In genomic region chr15:55909036-55909811, GRCh38 we compare ENCODE assay signal across 20 cellular contexts.
DNase-seq lines count a peak whose midpoint lies in the region; ATAC-seq, FAIRE-seq and TF ChIP-seq lines count a peak whose summit lies in the region.
"Had no signal": no experiment of that assay in that cellular context is flagged by ENCODE, and none has a peak within 500 bp of the region (broad histone marks: within the 10 kb centered on the region; RNA-seq: fewer than 3 reads in every experiment).

No MANE protein-coding gene starts in this region.

- H3K9me3 ChIP-seq in SJCRH30 (replicated peaks) (no peaks in the 10 kb centered on the region; the same call in 1 of the 2 replicates), fibroblast of lung (ENCODE audit: control insufficient read depth, insufficient read depth, low read depth, low read length) (no peaks in the 10 kb centered on the region)
- H3K9me3 ChIP-seq: colonic mucosa, right lobe of liver had no signal

- H3K4me3 Mint-ChIP-seq in activated CD8-positive, alpha-beta T cell treated with anti-CD3 and anti-CD28 coated beads for 36 hours, result no peak overlapping the region
- H3K4me3 Mint-ChIP-seq: activated naive CD8-positive, alpha-beta T cell; CD4-positive, CD25-positive, alpha-beta regulatory T cell; neural crest cell; stimulated activated memory B cell treated with anti-CD40 and anti-IgM and Interleukin-4, amounts not matched to agents 10 μg/mL and 1 μg/mL and 100 μg/mL, for 72 hours had no signal

- TF ChIP-seq POLR2A in H54 (IDR thresholded peaks at IDR 0.05; ENCODE audit: low read depth, low read length), result no peak

- no peak for TF ChIP-seq CTCF in fibroblast of lung (conservative IDR thresholded peaks at IDR 0.05 in 1 of 2, IDR thresholded peaks at IDR 0.05 in 1 of 2; ENCODE audit: low read depth in 1 of 2, low read length in 2 of 2)
- no peak for TF ChIP-seq CTCF in activated CD8-positive, alpha-beta T cell treated with anti-CD3 and anti-CD28 coated beads for 36 hours (IDR thresholded peaks at IDR 0.05)

- H3K4me1 ChIP-seq in SJCRH30 (peaks cover 28% of the 10 kb centered on the region), fibroblast of lung (ENCODE audit: control insufficient read depth, extremely low read depth, insufficient read depth, low read length) (peaks cover 8% of the 10 kb centered on the region)
- H3K4me1 ChIP-seq: colonic mucosa, right lobe of liver had no signal

- no peak for ATAC-seq in activated CD8-positive, alpha-beta T cell treated with anti-CD3 and anti-CD28 coated beads for 36 hours
- ATAC-seq in GM21423 (IDR thresholded peaks at IDR 0.05; ENCODE audit: unreplicated experiment) (no peak), HG02763 (IDR thresholded peaks at IDR 0.05; ENCODE audit: unreplicated experiment) (no peak)
- ATAC-seq: esophagus mucosa; HepG2; right lobe of liver; stimulated activated memory B cell treated with anti-CD40 and anti-IgM and Interleukin-4, amounts not matched to agents 10 μg/mL and 1 μg/mL and 100 μg/mL, for 72 hours had no signal

- no peaks in the 10 kb centered on the region for H3K27me3 Mint-ChIP-seq in activated CD8-positive, alpha-beta T cell treated with anti-CD3 and anti-CD28 coated beads for 36 hours
- H3K27me3 Mint-ChIP-seq: activated naive CD8-positive, alpha-beta T cell; CD4-positive, CD25-positive, alpha-beta regulatory T cell had no signal

- peaks cover 2% of the 10 kb centered on the region; the same call in 1 of the 2 replicates for H3K36me3 ChIP-seq in SJCRH30
- H3K36me3 ChIP-seq in fibroblast of lung (ENCODE audit: control insufficient read depth, insufficient read depth, low read length), result no peaks in the 10 kb centered on the region
- H3K36me3 ChIP-seq: colonic mucosa, right lobe of liver had no signal

- no peaks in the 10 kb centered on the region for H4K20me1 ChIP-seq in fibroblast of lung (ENCODE audit: control insufficient read depth, extremely low read depth, insufficient read depth, low read length)

- H3K4me1 Mint-ChIP-seq in activated CD8-positive, alpha-beta T cell treated with anti-CD3 and anti-CD28 coated beads for 36 hours (ENCODE audit: low read depth), result no peaks in the 10 kb centered on the region
- H3K4me1 Mint-ChIP-seq: CD4-positive, CD25-positive, alpha-beta regulatory T cell; stimulated activated memory B cell treated with anti-CD40 and anti-IgM and Interleukin-4, amounts not matched to agents 10 μg/mL and 1 μg/mL and 100 μg/mL, for 72 hours had no signal

- POLR2A ChIA-PET in activated CD8-positive, alpha-beta T cell treated with anti-CD3 and anti-CD28 coated beads for 36 hours (lab: Charles Lee), result no interaction called here

- no peak overlapping the region for H2AFZ ChIP-seq in fibroblast of lung (ENCODE audit: low read length)

- H3K4me2 ChIP-seq in fibroblast of lung (ENCODE audit: extremely low read depth, insufficient read depth, low read length), result no peak overlapping the region

- intact Hi-C loops in activated CD8-positive, alpha-beta T cell treated with anti-CD3 and anti-CD28 coated beads for 36 hours (cut with micrococcal nuclease), result no loop called here

- no peaks in the 10 kb centered on the region for H3K9me3 Mint-ChIP-seq in activated CD8-positive, alpha-beta T cell treated with anti-CD3 and anti-CD28 coated beads for 36 hours
- H3K9me3 Mint-ChIP-seq: CD4-positive, CD25-positive, alpha-beta regulatory T cell; neural crest cell; stimulated activated memory B cell treated with anti-CD40 and anti-IgM and Interleukin-4, amounts not matched to agents 10 μg/mL and 1 μg/mL and 100 μg/mL, for 72 hours had no signal

- H3K27me3 ChIP-seq in SJCRH30, result no peaks in the 10 kb centered on the region
- no peaks in the 10 kb centered on the region for H3K27me3 ChIP-seq in fibroblast of lung (ENCODE audit: control insufficient read depth, insufficient read depth, low read length)
- H3K27me3 ChIP-seq: colonic mucosa, right lobe of liver had no signal

- no peak overlapping the region for H3K4me3 ChIP-seq in SJCRH30
- H3K4me3 ChIP-seq in fibroblast of lung (replicated peaks in 1 of 4; ENCODE audit: control extremely low read depth in 1 of 4, insufficient read depth in 1 of 4, low read depth in 3 of 4, low read length in 4 of 4), result no peak overlapping the region
- no peak overlapping the region for H3K4me3 ChIP-seq in skeletal muscle cell (ENCODE audit: low read depth, low read length)
- H3K4me3 ChIP-seq: colonic mucosa, right lobe of liver had no signal

- peak; percentile 69 for FAIRE-seq in H54 (lab: Jason Lieb, UNC)
- FAIRE-seq: GM18507, HepG2 had no signal

- no peak overlapping the region for H3K27ac Mint-ChIP-seq in activated CD8-positive, alpha-beta T cell treated with anti-CD3 and anti-CD28 coated beads for 36 hours
- H3K27ac Mint-ChIP-seq: activated naive CD8-positive, alpha-beta T cell; stimulated activated memory B cell treated with anti-CD40 and anti-IgM and Interleukin-4, amounts not matched to agents 10 μg/mL and 1 μg/mL and 100 μg/mL, for 72 hours had no signal

- CTCF ChIA-PET in activated CD8-positive, alpha-beta T cell treated with anti-CD3 and anti-CD28 coated beads for 36 hours (lab: Charles Lee), result no interaction called here

- H3K9ac ChIP-seq in fibroblast of lung (ENCODE audit: insufficient read depth, low read length), result no peak overlapping the region

- DNase-seq in H54 (ENCODE audit: insufficient read length, low spot score) (no peak), SJCRH30 (peak; percentile 37 to 39), fibroblast of lung (ENCODE audit: low read depth in 2 of 2) (peak; percentile 22 to 78), skeletal muscle cell (ENCODE audit: low read depth) (peak; percentile 80)
- DNase-seq in activated CD8-positive, alpha-beta T cell treated with anti-CD3 and anti-CD28 coated beads for 36 hours, result no peak
- no peak for DNase-seq in activated CD4-positive, alpha-beta T cell treated with anti-CD3 and anti-CD28 coated beads for 4 hours
- DNase-seq: activated CD4-positive, alpha-beta T cell treated with anti-CD3 and anti-CD28 coated beads for 1 hour; CD4-positive, CD25-positive, alpha-beta regulatory T cell; colonic mucosa; GDM1; NCI-H1092 treated with DMSO at 0.1 percent for 48 hours; right lobe of liver had no signal

- H3K27ac ChIP-seq in SJCRH30 (peak overlapping the region; percentile 34), fibroblast of lung (ENCODE audit: insufficient read depth, low read length) (peak overlapping the region; percentile 41)
- H3K27ac ChIP-seq: colonic mucosa, right lobe of liver had no signal

- no peaks in the 10 kb centered on the region for H3K36me3 Mint-ChIP-seq in activated CD8-positive, alpha-beta T cell treated with anti-CD3 and anti-CD28 coated beads for 36 hours (ENCODE audit: low read depth)
- H3K36me3 Mint-ChIP-seq: CD4-positive, CD25-positive, alpha-beta regulatory T cell; stimulated activated memory B cell treated with anti-CD40 and anti-IgM and Interleukin-4, amounts not matched to agents 10 μg/mL and 1 μg/mL and 100 μg/mL, for 72 hours had no signal

- H3K79me2 ChIP-seq in fibroblast of lung (ENCODE audit: control insufficient read depth, insufficient read depth, low read length), result peaks cover 12% of the 10 kb centered on the region

Comparison
In these comparisons a context has a peak if more than half of its experiments do, and no peak if none do; other contexts are left out.
1. DNase-seq: peak in SJCRH30 (2 of 2), fibroblast of lung (2 of 2) and skeletal muscle cell (single experiment); none in H54 (single experiment), activated CD8-positive, alpha-beta T cell treated with anti-CD3 and anti-CD28 coated beads for 36 hours (single experiment) and activated CD4-positive, alpha-beta T cell treated with anti-CD3 and anti-CD28 coated beads for 4 hours (0 of 2).